ENCODE assay signal across 18 cellular contexts in genomic region chr18:8883409-8883668, GRCh38.
DNase-seq lines count a peak whose midpoint lies in the region; ATAC-seq, FAIRE-seq and TF ChIP-seq lines count a peak whose summit lies in the region.
"Had no signal": no experiment of that assay in that cellular context is flagged by ENCODE, and none has a peak within 500 bp of the region (broad histone marks: within the 10 kb centered on the region; RNA-seq: fewer than 3 reads in every experiment).

No MANE protein-coding gene starts in this region.

- peak in 1 of 2 experiments; percentile 13 for DNase-seq in A549 (ENCODE audit: low read depth in 1 of 2, low spot score in 1 of 2)
- DNase-seq in HCT116 (ENCODE audit: low read depth, low spot score), result peak; percentile 42
- no peak for DNase-seq in PC-9
- DNase-seq in epithelial cell of prostate (ENCODE audit: low read depth, low spot score), result no peak
- DNase-seq in mesendoderm, result no peak
- no peak for DNase-seq in stimulated activated CD4-positive, alpha-beta T cell treated with anti-CD3 and anti-CD28 coated beads, Interleukin-2, amount 100 ng/mL, for 48 hours
- DNase-seq: AML-193; CD4-positive, alpha-beta T cell; DMS53; DND-41; EL; H9 had no signal

- CTCF ChIA-PET in A549 (lab: Yijun Ruan, JAX) (interaction anchor here (0.7 to 1.2 kb wide), 2 partner anchors 50 to 100 kb away, joined by 3 to 4 read pairs; no protein-coding TSS in a partner anchor), HCT116 (lab: Charles Lee) (no interaction called here), PC-9 (lab: Charles Lee) (no interaction called here)

- H4K5ac ChIP-seq in mesendoderm (ENCODE audit: low read length), result no peak overlapping the region

- TF ChIP-seq EP300 in A549 (IDR thresholded peaks at IDR 0.05), result no peak

- no peak overlapping the region for H3K4ac ChIP-seq in mesendoderm (ENCODE audit: low read depth, low read length)

- TF ChIP-seq CTCF in A549 (IDR thresholded peaks at IDR 0.05), result no peak
- no peak for TF ChIP-seq CTCF in HCT116 (IDR thresholded peaks at IDR 0.05 in 2 of 3, conservative IDR thresholded peaks at IDR 0.05 in 1 of 3; ENCODE audit: borderline replicate concordance in 1 of 3, insufficient read depth in 1 of 3, low read depth in 2 of 3, low read length in 2 of 3)
- TF ChIP-seq CTCF in PC-9 (conservative IDR thresholded peaks at IDR 0.05), result no peak

- TF ChIP-seq POLR2A in A549 (IDR thresholded peaks at IDR 0.05; ENCODE audit: low read length) (no peak), HCT116 (IDR thresholded peaks at IDR 0.05; ENCODE audit: borderline replicate concordance, extremely low read depth, insufficient read depth, insufficient read length) (no peak)

- H3K9me3 ChIP-seq in A549, result no peaks in the 10 kb centered on the region
- no peaks in the 10 kb centered on the region for H3K9me3 ChIP-seq in HCT116 (ENCODE audit: control insufficient read depth in 1 of 2, insufficient read depth in 1 of 2, low read depth in 1 of 2, low read length in 2 of 2)
- H3K9me3 ChIP-seq in PC-9 (ENCODE audit: insufficient read depth, low read depth), result 0 out of 2 replicates have a peak, but pooled peaks cover 5% of the 10 kb centered on the region

- H2BK15ac ChIP-seq in mesendoderm (replicated peaks; ENCODE audit: low read depth), result no peak overlapping the region

- H2BK5ac ChIP-seq in mesendoderm (ENCODE audit: low read length), result no peak overlapping the region

- H2AFZ ChIP-seq in HCT116 (ENCODE audit: low read depth, low read length, poor library complexity, severe bottlenecking) (no peak overlapping the region), PC-9 (no peak overlapping the region)

- no peak overlapping the region for H4K8ac ChIP-seq in mesendoderm (ENCODE audit: low read depth, low read length)

- peaks cover 7% of the 10 kb centered on the region for H3K4me1 ChIP-seq in A549
- H3K4me1 ChIP-seq in HCT116 (ENCODE audit: control insufficient read depth in 1 of 2, insufficient read depth in 2 of 2, low read length in 2 of 2), result peaks cover 5 to 19% of the 10 kb centered on the region in 2 experiments; a peak in 3 of 4 replicates
- no peaks in the 10 kb centered on the region for H3K4me1 ChIP-seq in PC-9 (replicated peaks; ENCODE audit: insufficient read depth)
- H3K4me1 ChIP-seq in mesendoderm (ENCODE audit: control insufficient read depth, low read depth, low read length), result no peaks in the 10 kb centered on the region

- no peak overlapping the region for H2AK5ac ChIP-seq in mesendoderm (ENCODE audit: low read length)

- H2BK120ac ChIP-seq in mesendoderm (ENCODE audit: low read depth, low read length), result no peak overlapping the region

- H3F3A ChIP-seq in PC-9 (ENCODE audit: insufficient read depth, low read depth), result no peaks in the 10 kb centered on the region

- H3K23ac ChIP-seq in mesendoderm (ENCODE audit: low read length), result no peak overlapping the region

- no peak overlapping the region for H3K56ac ChIP-seq in mesendoderm (ENCODE audit: low read length)

- FAIRE-seq in A549 (lab: Jason Lieb, UNC), result no peak
- FAIRE-seq: A204.1, GM12878, H1 had no signal

- TF ChIP-seq RAD21 in A549 (conservative IDR thresholded peaks at IDR 0.05 in 1 of 2, IDR thresholded peaks at IDR 0.05 in 1 of 2) (no peak), HCT116 (IDR thresholded peaks at IDR 0.05; ENCODE audit: low read depth) (no peak)

- H3K18ac ChIP-seq in mesendoderm (ENCODE audit: low read length), result no peak overlapping the region

- ATAC-seq in A549 (no peak), HCT116 (no peak; the same call in 1 of the 2 replicates), GM19467 (IDR thresholded peaks at IDR 0.05; ENCODE audit: unreplicated experiment) (no peak)
- ATAC-seq: GM12878 had no signal

- intact Hi-C loops in HCT116 (cut with micrococcal nuclease) (no loop called here), PC-9 (cut with micrococcal nuclease; ENCODE audit: unreplicated experiment) (no loop called here)

- no peaks in the 10 kb centered on the region for H3K79me1 ChIP-seq in mesendoderm (ENCODE audit: low read length)

- H4K20me1 ChIP-seq in HCT116 (ENCODE audit: insufficient read depth), result no peaks in the 10 kb centered on the region
- H4K20me1 ChIP-seq in PC-9 (ENCODE audit: insufficient read depth), result no peaks in the 10 kb centered on the region

- no peaks in the 10 kb centered on the region for H3K9me2 ChIP-seq in HCT116 (ENCODE audit: insufficient read depth)
- no peaks in the 10 kb centered on the region for H3K9me2 ChIP-seq in PC-9 (ENCODE audit: insufficient read depth)

- POLR2A ChIA-PET in A549 (lab: Yijun Ruan, JAX), result no interaction called here
- POLR2A ChIA-PET in HCT116 (lab: Charles Lee), result no interaction called here
- POLR2A ChIA-PET in PC-9 (lab: Charles Lee; ENCODE audit: unreplicated experiment), result no interaction called here

- RAD21 ChIA-PET in HCT116 (lab: Charles Lee; ENCODE audit: low non-redundant PET in 1 of 2, low total read pairs in 2 of 2, uncharacterized antibody in 2 of 2, unreplicated experiment in 2 of 2), result no interaction called here

- H3K27ac ChIP-seq in A549, result peak overlapping the region; percentile 41 to 80; a peak in 5 of 6 replicates
- H3K27ac ChIP-seq in HCT116 (ENCODE audit: low read depth, low read length), result peak overlapping the region; percentile 66; the same call in 1 of the 2 replicates
- H3K27ac ChIP-seq in PC-9, result peak overlapping the region; percentile 49; the same call in 1 of the 2 replicates
- peak overlapping the region; percentile 44 for H3K27ac ChIP-seq in epithelial cell of prostate
- no peak overlapping the region for H3K27ac ChIP-seq in mesendoderm (ENCODE audit: low read depth, low read length)
- H3K27ac ChIP-seq: C4-2B, KMS-11 had no signal

- H3K27me3 ChIP-seq in HCT116 (ENCODE audit: insufficient read depth, low read length) (no peaks in the 10 kb centered on the region), PC-9 (ENCODE audit: insufficient read depth, low read depth) (no peaks in the 10 kb centered on the region), mesendoderm (ENCODE audit: insufficient read depth, low read length, poor library complexity) (no peaks in the 10 kb centered on the region)

- H3K79me2 ChIP-seq in HCT116 (ENCODE audit: insufficient read depth, low read length), result no peaks in the 10 kb centered on the region
- no peaks in the 10 kb centered on the region for H3K79me2 ChIP-seq in PC-9 (ENCODE audit: low read depth)
- H3K79me2 ChIP-seq in mesendoderm (ENCODE audit: control insufficient read depth, insufficient read depth, low read length), result no peaks in the 10 kb centered on the region

- H3K9ac ChIP-seq in HCT116 (ENCODE audit: low read length) (peak overlapping the region; percentile 46), mesendoderm (ENCODE audit: low read length) (no peak overlapping the region)
- H3K9ac ChIP-seq: KMS-11 had no signal

- BruUV-seq in HCT116 (replicated peaks; lab: Mats Ljungman, UMichigan) (no TSS peak), PC-9 (replicated peaks; lab: Mats Ljungman, UMichigan) (no TSS peak)

- WGBS in A549 (ENCODE audit: missing lambda C conversion rate), result 27% methylated on average over 1 of the region's 1 CpG
- WGBS in mesendoderm (ENCODE audit: extremely low coverage, insufficient coverage, low lambda C conversion rate), result no CpG with 5 or more reads among the region's 1 CpG

- H3K4me3 ChIP-seq in A549 (no peak overlapping the region), HCT116 (replicated peaks in 1 of 2; ENCODE audit: low read depth in 1 of 2, low read length in 2 of 2) (no peak overlapping the region), PC-9 (no peak overlapping the region), mesendoderm (ENCODE audit: low read length) (no peak overlapping the region)
- H3K4me3 ChIP-seq: GM12878 had no signal

- H3K36me3 ChIP-seq in HCT116 (ENCODE audit: control insufficient read depth in 1 of 2, insufficient read depth in 2 of 2, low read length in 2 of 2) (no peaks in the 10 kb centered on the region), PC-9 (ENCODE audit: low read depth) (no peaks in the 10 kb centered on the region), mesendoderm (ENCODE audit: control insufficient read depth, insufficient read depth, low read length) (no peaks in the 10 kb centered on the region)

- H3K4me2 ChIP-seq in A549 (peak overlapping the region; percentile 30; the same call in 2 of the 3 replicates), HCT116 (ENCODE audit: low read length) (peak overlapping the region; percentile 63), PC-9 (no peak overlapping the region), mesendoderm (ENCODE audit: low read length) (no peak overlapping the region)
- H3K4me2 ChIP-seq: KMS-11 had no signal

TF ChIP-seq in A549, 52 proteins besides CTCF, POLR2A, EP300 and RAD21 (continues in another document):
- TF ChIP-seq NR3C1 (IDR thresholded peaks at IDR 0.05) (no peak), CBX8 (IDR thresholded peaks at IDR 0.05) (no peak)

TF ChIP-seq in HCT116, 20 proteins besides CTCF, POLR2A, EP300 and RAD21:
- no peak for TF ChIP-seq SIN3A (IDR thresholded peaks at IDR 0.05; ENCODE audit: low read depth)
- TF ChIP-seq MAX (IDR thresholded peaks at IDR 0.05), result no peak
- TF ChIP-seq CEBPB (IDR thresholded peaks at IDR 0.05; ENCODE audit: low read depth), result no peak
- no peak for TF ChIP-seq ZFX (IDR thresholded peaks at IDR 0.05)
- no peak for TF ChIP-seq EZH2 (IDR thresholded peaks at IDR 0.05)
- no peak for TF ChIP-seq EGR1 (IDR thresholded peaks at IDR 0.05; ENCODE audit: low read depth)
- no peak for TF ChIP-seq ELF1 (IDR thresholded peaks at IDR 0.05; ENCODE audit: borderline replicate concordance, low read depth)
- TF ChIP-seq POLR2AphosphoS5 (IDR thresholded peaks at IDR 0.05; ENCODE audit: low read depth, low read length), result no peak
- no peak for TF ChIP-seq SP1 (IDR thresholded peaks at IDR 0.05; ENCODE audit: low read depth)
TF ChIP-seq in HCT116: peak in this region for 0.

Comparison
In these comparisons a context has a peak if more than half of its experiments do, and no peak if none do; other contexts are left out.
1. H3K4me2 ChIP-seq: peak in A549 (single experiment) and HCT116 (single experiment); none in PC-9 (single experiment) and mesendoderm (single experiment).